In genomic region chr12:122726056-122726558, GRCh38 we compare ENCODE assay signal across 9 cellular contexts. TPM values are rescaled to one million over a fixed set of nuclear protein-coding genes. Genes with fewer than 3 reads are reported as not detected.
DNase-seq lines count a peak whose midpoint lies in the region; ATAC-seq and TF ChIP-seq lines count a peak whose summit lies in the region.
"Had no signal": no experiment of that assay in that cellular context is flagged by ENCODE, and none has a peak within 500 bp of the region (broad histone marks: within the 10 kb centered on the region; RNA-seq: fewer than 3 reads in every experiment).

No MANE protein-coding gene starts in this region.

- H3K4me3 ChIP-seq in thyroid gland (replicated peaks in 1 of 3) = no peak overlapping the region

- no peaks in the 10 kb centered on the region for H3K36me3 ChIP-seq in thyroid gland

- H3K4me3 Mint-ChIP-seq in natural killer cell = no peak overlapping the region
- no peak overlapping the region for H3K4me3 Mint-ChIP-seq in natural killer cell treated with Interleukin-12 subunit alpha and Interleukin-12 subunit beta and Interleukin-15 and Interleukin-18, amount 100 ng/mL, for 72 hours
- H3K4me3 Mint-ChIP-seq in endothelial cell (ENCODE audit: unreplicated experiment) = no peak overlapping the region

- H3K27me3 Mint-ChIP-seq in natural killer cell (ENCODE audit: low read depth in 2 of 2) = peaks cover 0 to 10% of the 10 kb centered on the region in 2 donors
- peaks cover 6 to 12% of the 10 kb centered on the region in 2 donors for H3K27me3 Mint-ChIP-seq in natural killer cell treated with Interleukin-12 subunit alpha and Interleukin-12 subunit beta and Interleukin-15 and Interleukin-18, amount 100 ng/mL, for 72 hours
- H3K27me3 Mint-ChIP-seq in endothelial cell (ENCODE audit: unreplicated experiment) = peaks cover 3% of the 10 kb centered on the region

- ATAC-seq in natural killer cell (peak in 2 of 3 donors; percentile 26 to 67), GM19467 (IDR thresholded peaks at IDR 0.05; ENCODE audit: unreplicated experiment) (no peak), HG02759 (IDR thresholded peaks at IDR 0.05; ENCODE audit: unreplicated experiment) (no peak)
- no peak for ATAC-seq in natural killer cell treated with Interleukin-12 subunit alpha and Interleukin-12 subunit beta and Interleukin-15 and Interleukin-18, amount 100 ng/mL, for 72 hours

- peak overlapping the region in 2 of 3 donors; percentile 60 to 79 for H3K27ac ChIP-seq in thyroid gland
- H3K27ac ChIP-seq: C4-2B had no signal

- H3K36me3 Mint-ChIP-seq in natural killer cell (no peaks in the 10 kb centered on the region), endothelial cell (ENCODE audit: low read depth, unreplicated experiment) (no peaks in the 10 kb centered on the region)
- no peaks in the 10 kb centered on the region for H3K36me3 Mint-ChIP-seq in natural killer cell treated with Interleukin-12 subunit alpha and Interleukin-12 subunit beta and Interleukin-15 and Interleukin-18, amount 100 ng/mL, for 72 hours

- H3K9me3 Mint-ChIP-seq in natural killer cell (no peaks in the 10 kb centered on the region), endothelial cell (ENCODE audit: unreplicated experiment) (no peaks in the 10 kb centered on the region)
- H3K9me3 Mint-ChIP-seq in natural killer cell treated with Interleukin-12 subunit alpha and Interleukin-12 subunit beta and Interleukin-15 and Interleukin-18, amount 100 ng/mL, for 72 hours = no peaks in the 10 kb centered on the region

- DNase-seq in natural killer cell = no peak
- DNase-seq in natural killer cell treated with Interleukin-12 subunit alpha and Interleukin-12 subunit beta and Interleukin-15 and Interleukin-18, amount 100 ng/mL, for 72 hours (ENCODE audit: low spot score) = no peak
- DNase-seq in RPMI7951 (ENCODE audit: low read depth) = peak; percentile 18
- no peak for DNase-seq in endothelial cell (ENCODE audit: low spot score)
- DNase-seq in thyroid gland = peak; percentile 22 to 46
- DNase-seq in NCI-H2081 treated with DMSO at 0.1 percent for 48 hours (lab: John Stamatoyannopoulos, UW) = no peak

- no peak for TF ChIP-seq CTCF in natural killer cell (IDR thresholded peaks at IDR 0.05)
- no peak for TF ChIP-seq CTCF in endothelial cell (IDR thresholded peaks at IDR 0.05; ENCODE audit: unreplicated experiment)
- no peak for TF ChIP-seq CTCF in thyroid gland (IDR thresholded peaks at IDR 0.05)

- H3K27me3 ChIP-seq in thyroid gland = no peaks in the 10 kb centered on the region

- H3K27ac Mint-ChIP-seq in natural killer cell (no peak overlapping the region), endothelial cell (ENCODE audit: unreplicated experiment) (peak overlapping the region; percentile 73)
- peak overlapping the region in 1 of 2 donors; percentile 15 for H3K27ac Mint-ChIP-seq in natural killer cell treated with Interleukin-12 subunit alpha and Interleukin-12 subunit beta and Interleukin-15 and Interleukin-18, amount 100 ng/mL, for 72 hours

- H3K9me3 ChIP-seq in thyroid gland = no peaks in the 10 kb centered on the region

- H3K4me1 Mint-ChIP-seq in natural killer cell = no peaks in the 10 kb centered on the region
- peaks cover 0 to 14% of the 10 kb centered on the region in 2 donors for H3K4me1 Mint-ChIP-seq in natural killer cell treated with Interleukin-12 subunit alpha and Interleukin-12 subunit beta and Interleukin-15 and Interleukin-18, amount 100 ng/mL, for 72 hours (ENCODE audit: low read depth in 2 of 2)
- peaks cover 37% of the 10 kb centered on the region for H3K4me1 Mint-ChIP-seq in endothelial cell (ENCODE audit: unreplicated experiment)

- no peak for TF ChIP-seq POLR2A in thyroid gland (IDR thresholded peaks at IDR 0.05)

- intact Hi-C loops in natural killer cell (cut with micrococcal nuclease) (no loop called here), thyroid gland (cut with DNase I) (no loop called here)

- WGBS in thyroid gland, 2 donors = 63 to 65% methylated on average over 5 of the region's 5 CpGs

- H3K4me1 ChIP-seq in thyroid gland = peaks cover 11 to 56% of the 10 kb centered on the region in 2 donors

RNA-seq across cellular contexts. Expression of gene HCAR1, which starts 4.5 kb away (rescaled TPM):
- under 1 TPM in 1 of 3 donors, not detected in 2; 0.15 TPM for total RNA-seq in natural killer cell
- not detected for total RNA-seq in natural killer cell treated with Interleukin-12 subunit alpha and Interleukin-12 subunit beta and Interleukin-15 and Interleukin-18, amount 100 ng/mL, for 72 hours
- total RNA-seq in RPMI7951 (2014; rRNA removed; shearing (Covaris generic)) = 1.2 and 1.3 TPM in 2 replicates
- 0.13 TPM for total RNA-seq in endothelial cell (ENCODE audit: unreplicated experiment)
- total RNA-seq in thyroid gland = 1 to 10 TPM in 3 of 4 donors, under 1 TPM in 1; 0.92 to 4.0 (median 2.0) TPM

RNA-seq across cellular contexts. Expression of gene HCAR3, which starts 9.5 kb away (rescaled TPM):
- total RNA-seq in natural killer cell = 10 to 100 TPM in 1 of 3 donors, 1 to 10 TPM in 2; 1.8 to 14.7 (median 9.9) TPM
- total RNA-seq in natural killer cell treated with Interleukin-12 subunit alpha and Interleukin-12 subunit beta and Interleukin-15 and Interleukin-18, amount 100 ng/mL, for 72 hours = under 1 TPM in 1 of 2 donors, not detected in 1; 0.50 TPM
- not detected in 2 replicates for total RNA-seq in RPMI7951 (2014; rRNA removed; shearing (Covaris generic))
- total RNA-seq in endothelial cell (ENCODE audit: unreplicated experiment) = not detected
- total RNA-seq in thyroid gland = under 1 TPM in 2 of 4 donors, not detected in 2; 0.42 to 0.56 TPM

RNA-seq across cellular contexts. Expression of gene HCAR2, which starts 22.9 kb away (rescaled TPM):
- 1 to 10 TPM; 1.3 to 8.5 (median 1.5) TPM for total RNA-seq in natural killer cell
- total RNA-seq in natural killer cell treated with Interleukin-12 subunit alpha and Interleukin-12 subunit beta and Interleukin-15 and Interleukin-18, amount 100 ng/mL, for 72 hours = under 1 TPM in 1 of 2 donors, not detected in 1; 0.64 TPM
- total RNA-seq in RPMI7951 (2014; rRNA removed; shearing (Covaris generic)) = not detected in 2 replicates
- total RNA-seq in endothelial cell (ENCODE audit: unreplicated experiment) = not detected
- total RNA-seq in thyroid gland = not detected

RNA-seq across cellular contexts. Expression of gene DENR, which starts 26.5 kb away (rescaled TPM):
- total RNA-seq in natural killer cell (10 to 100 TPM; 30.5 to 42.9 (median 42.7) TPM), endothelial cell (ENCODE audit: unreplicated experiment) (79.7 TPM), thyroid gland (10 to 100 TPM; 19.5 to 52.1 (median 29.9) TPM)
- 10 to 100 TPM; 51.8 to 56.7 TPM for total RNA-seq in natural killer cell treated with Interleukin-12 subunit alpha and Interleukin-12 subunit beta and Interleukin-15 and Interleukin-18, amount 100 ng/mL, for 72 hours
- total RNA-seq in RPMI7951 (2014; rRNA removed; shearing (Covaris generic)) = 36.0 and 41.9 TPM in 2 replicates

RNA-seq across cellular contexts. Expression of gene CCDC62, which starts 48.3 kb away (rescaled TPM):
- total RNA-seq in natural killer cell = 1 to 10 TPM in 1 of 3 donors, under 1 TPM in 2; 0.29 to 2.1 (median 0.85) TPM
- under 1 TPM; 0.50 TPM for total RNA-seq in natural killer cell treated with Interleukin-12 subunit alpha and Interleukin-12 subunit beta and Interleukin-15 and Interleukin-18, amount 100 ng/mL, for 72 hours
- total RNA-seq in RPMI7951 (2014; rRNA removed; shearing (Covaris generic)) = 0.10 and 0.12 TPM in 2 replicates
- 0.87 TPM for total RNA-seq in endothelial cell (ENCODE audit: unreplicated experiment)
- total RNA-seq in thyroid gland = under 1 TPM; 0.21 to 0.81 (median 0.23) TPM

Comparison
In these comparisons a context has a peak if more than half of its experiments do, and no peak if none do; other contexts are left out.
1. ATAC-seq: peak in natural killer cell (2 of 3); none in natural killer cell treated with Interleukin-12 subunit alpha and Interleukin-12 subunit beta and Interleukin-15 and Interleukin-18, amount 100 ng/mL, for 72 hours (0 of 2), GM19467 (single experiment) and HG02759 (single experiment).
2. DNase-seq: peak in RPMI7951 (single experiment) and thyroid gland (2 of 2); none in natural killer cell (single experiment), natural killer cell treated with Interleukin-12 subunit alpha and Interleukin-12 subunit beta and Interleukin-15 and Interleukin-18, amount 100 ng/mL, for 72 hours (single experiment), endothelial cell (single experiment) and NCI-H2081 treated with DMSO at 0.1 percent for 48 hours (single experiment).